ENCODE assay signal across 14 cellular contexts in genomic region chr3:99394831-99395733, GRCh38.
DNase-seq lines count a peak whose midpoint lies in the region; ATAC-seq and TF ChIP-seq lines count a peak whose summit lies in the region.
"Had no signal": no experiment of that assay in that cellular context is flagged by ENCODE, and none has a peak within 500 bp of the region (broad histone marks: within the 10 kb centered on the region; RNA-seq: fewer than 3 reads in every experiment).

No MANE protein-coding gene starts in this region.

- H2AK5ac ChIP-seq in mesenchymal stem cell (ENCODE audit: low read length, severe bottlenecking) = peak overlapping the region; percentile 100

- H3K4me3 ChIP-seq in AG10803 (ENCODE audit: low read length) (no peak overlapping the region), MG63 (no peak overlapping the region), cardiac fibroblast (replicated peaks in 1 of 2; ENCODE audit: low read depth in 2 of 2, low read length in 2 of 2) (no peak overlapping the region), mesenchymal stem cell (ENCODE audit: insufficient read depth in 1 of 2, low read depth in 1 of 2, low read length in 2 of 2) (no peak overlapping the region), coronary artery (no peak overlapping the region)
- H3K4me3 ChIP-seq: cardiac muscle cell, psoas muscle, testis had no signal

- DNase-seq in AG10803 (ENCODE audit: low read depth) (peak; percentile 96), MG63 (peak; percentile 39), cardiac fibroblast (ENCODE audit: low read depth in 2 of 2) (peak; percentile 81 to 95), mesenchymal stem cell (peak; percentile 80), NCI-H524 (lab: John Stamatoyannopoulos, UW) (no peak), coronary artery (ENCODE audit: low spot score) (no peak), cortex of kidney (lab: John Stamatoyannopoulos, UW) (no peak)
- DNase-seq: activated T-cell treated with anti-CD3 and anti-CD28 coated beads, Interleukin-2, amount 50 U/mL, for 1 hour; CD4-positive, alpha-beta T cell; KG1; psoas muscle; testis had no signal

- H2BK12ac ChIP-seq in mesenchymal stem cell (ENCODE audit: low read length in 2 of 2) = peak overlapping the region in 1 of 2 experiments; percentile 21

- H3K27ac ChIP-seq in mesenchymal stem cell (ENCODE audit: low read length, poor library complexity, severe bottlenecking) = peak overlapping the region; percentile 98
- H3K27ac ChIP-seq in coronary artery = no peak overlapping the region
- H3K27ac ChIP-seq: cardiac muscle cell, psoas muscle, testis had no signal

- no peak overlapping the region for H3K14ac ChIP-seq in mesenchymal stem cell (ENCODE audit: low read length in 2 of 2)

- WGBS in mesenchymal stem cell = 50% methylated on average over 1 of the region's 5 CpGs

- H3K36me3 ChIP-seq in MG63 = 0 out of 2 replicates have a peak, but pooled peaks cover 3% of the 10 kb centered on the region
- H3K36me3 ChIP-seq in mesenchymal stem cell (ENCODE audit: control insufficient read depth in 1 of 2, insufficient read depth in 2 of 2, low read depth in 1 of 2, low read length in 2 of 2) = no peaks in the 10 kb centered on the region
- H3K36me3 ChIP-seq: cardiac muscle cell had no signal

- H3K27me3 ChIP-seq in MG63 (no peaks in the 10 kb centered on the region), mesenchymal stem cell (ENCODE audit: control insufficient read depth in 1 of 2, insufficient read depth in 1 of 2, low read length in 2 of 2) (no peaks in the 10 kb centered on the region)
- H3K27me3 ChIP-seq: cardiac muscle cell, testis had no signal

- no peak overlapping the region for H3K4ac ChIP-seq in mesenchymal stem cell (ENCODE audit: low read depth in 1 of 2, low read length in 2 of 2)

- peaks cover 34% of the 10 kb centered on the region for H3K9me3 ChIP-seq in MG63
- peaks cover 14% of the 10 kb centered on the region for H3K9me3 ChIP-seq in mesenchymal stem cell (ENCODE audit: control insufficient read depth, low read length)
- H3K9me3 ChIP-seq: psoas muscle, testis had no signal

- no peaks in the 10 kb centered on the region for H3K4me1 ChIP-seq in mesenchymal stem cell (ENCODE audit: control insufficient read depth, insufficient read depth, low read depth, low read length)
- H3K4me1 ChIP-seq: psoas muscle, testis had no signal

- no peak for TF ChIP-seq CTCF in AG10803 (conservative IDR thresholded peaks at IDR 0.05; ENCODE audit: low read length)
- TF ChIP-seq CTCF in cardiac fibroblast (IDR thresholded peaks at IDR 0.05; ENCODE audit: low read depth, low read length) = no peak
- no peak for TF ChIP-seq CTCF in coronary artery (IDR thresholded peaks at IDR 0.05)

- no peak overlapping the region for H3K4me2 ChIP-seq in mesenchymal stem cell (ENCODE audit: low read length, poor library complexity, severe bottlenecking)

- H4K91ac ChIP-seq in mesenchymal stem cell (ENCODE audit: low read length) = no peak overlapping the region

- no peak overlapping the region for H2AFZ ChIP-seq in mesenchymal stem cell (ENCODE audit: low read depth, low read length)

- H2BK120ac ChIP-seq in mesenchymal stem cell (ENCODE audit: low read depth, low read length) = no peak overlapping the region

- no peak for ATAC-seq in HG03135 (IDR thresholded peaks at IDR 0.05; ENCODE audit: unreplicated experiment)
- ATAC-seq: psoas muscle had no signal

- H3K23ac ChIP-seq in mesenchymal stem cell (ENCODE audit: low read length in 2 of 2) = no peak overlapping the region

- H2BK15ac ChIP-seq in mesenchymal stem cell (ENCODE audit: low read depth, poor library complexity, severe bottlenecking) = no peak overlapping the region

- no peaks in the 10 kb centered on the region for H3K79me1 ChIP-seq in mesenchymal stem cell (replicated peaks; ENCODE audit: low read length, poor library complexity, severe bottlenecking)

- no peak overlapping the region for H3K18ac ChIP-seq in mesenchymal stem cell (ENCODE audit: low read depth in 1 of 2, low read length in 2 of 2)

- peak overlapping the region; percentile 25 for H3K9ac ChIP-seq in mesenchymal stem cell (ENCODE audit: low read length)

- peak overlapping the region; percentile 12 for H4K8ac ChIP-seq in mesenchymal stem cell (ENCODE audit: low read length)

- peak overlapping the region; percentile 75 for H2BK5ac ChIP-seq in mesenchymal stem cell (ENCODE audit: low read depth, low read length, poor library complexity, severe bottlenecking)

Comparison
In these comparisons a context has a peak if more than half of its experiments do, and no peak if none do; other contexts are left out.
1. DNase-seq: peak in AG10803 (single experiment), MG63 (single experiment), cardiac fibroblast (2 of 2) and mesenchymal stem cell (single experiment); none in NCI-H524 (0 of 2), coronary artery (single experiment) and cortex of kidney (single experiment).